In the genomic region with DNA sequence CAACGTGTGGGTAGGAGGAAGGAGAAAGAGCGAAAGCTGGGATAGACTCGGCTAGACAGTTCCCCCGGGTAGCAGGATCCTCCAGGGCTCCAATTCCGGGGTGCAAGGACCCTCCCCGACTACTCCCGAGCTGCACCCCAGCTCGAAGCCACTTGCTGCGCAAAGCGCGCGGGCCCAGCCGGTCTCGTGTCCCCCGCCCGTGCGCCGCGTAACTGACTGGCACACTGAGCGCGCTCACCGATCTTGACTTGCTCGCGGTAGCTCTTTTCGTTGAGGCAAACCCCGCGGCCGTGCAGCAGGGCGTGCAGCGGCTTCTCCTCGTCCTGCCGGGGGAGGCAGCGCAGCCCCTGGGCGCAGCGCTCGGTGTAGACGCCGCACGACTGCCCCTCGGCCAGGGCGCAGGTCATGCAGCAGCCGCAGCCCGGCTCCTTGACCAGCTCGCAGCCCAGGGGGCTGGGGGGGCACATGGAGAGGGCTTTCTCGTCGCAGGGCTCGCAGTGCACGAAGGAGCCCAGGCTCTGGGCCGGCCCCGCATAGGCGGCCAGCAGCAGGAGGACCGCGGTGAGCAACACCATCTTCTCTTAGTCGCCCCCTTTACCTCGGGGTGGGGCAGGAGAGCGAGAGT, we compare ENCODE assay signal across 8 cellular contexts. TPM values are rescaled to one million over a fixed set of nuclear protein-coding genes. Genes with fewer than 3 reads are reported as not detected.
A peak's percentile ranks its signal among the peaks of the same experiment; 100 is the strongest.
DNase-seq lines count a peak whose midpoint lies in the region; ATAC-seq and TF ChIP-seq lines count a peak whose summit lies in the region.

No MANE protein-coding gene starts in this region.

- peaks cover 36% of the 10 kb centered on the region for H3K27me3 ChIP-seq in CD4-positive, CD25-positive, alpha-beta regulatory T cell (ENCODE audit: control insufficient read depth, insufficient read depth, low read length)
- H3K27me3 ChIP-seq in MG63 (peaks cover 15% of the 10 kb centered on the region), muscle layer of colon (ENCODE audit: control insufficient read depth in 1 of 2, insufficient read depth in 2 of 2, low read length in 2 of 2) (peaks cover 0 to 10% of the 10 kb centered on the region in 2 donors), tibial artery (no peaks in the 10 kb centered on the region)

- DNase-seq in CD4-positive, CD25-positive, alpha-beta regulatory T cell: peak in 1 of 3 donors; percentile 37
- DNase-seq in MG63 (peak; percentile 68), erythroblast (lab: John Stamatoyannopoulos, UW) (peak; percentile 56 to 71), tibial artery (peak; percentile 67 to 83), RKO (ENCODE audit: low spot score) (no peak), SIG-M5 (lab: John Stamatoyannopoulos, UW) (no peak)
- DNase-seq in activated CD4-positive, alpha-beta memory T cell treated with anti-CD3 and anti-CD28 coated beads, Interleukin-2, amount 10 ng/mL, durations not matched to agents 7 days and 5 days: peak; percentile 31

- no peak for TF ChIP-seq POLR2A in erythroblast (IDR thresholded peaks at IDR 0.05; ENCODE audit: low read length)

- H3K4me1 Mint-ChIP-seq in CD4-positive, CD25-positive, alpha-beta regulatory T cell: peaks cover 4 to 28% (median 10%) of the 10 kb centered on the region in 4 donors
- H3K4me1 Mint-ChIP-seq in activated CD4-positive, alpha-beta memory T cell treated with anti-CD3 and anti-CD28 coated beads, Interleukin-2, amount 10 ng/mL, durations not matched to agents 7 days and 5 days: peaks cover 22% of the 10 kb centered on the region

- H3K4me3 Mint-ChIP-seq in CD4-positive, CD25-positive, alpha-beta regulatory T cell: peak overlapping the region in 2 of 4 donors; percentile 62 to 68
- peak overlapping the region; percentile 5 for H3K4me3 Mint-ChIP-seq in activated CD4-positive, alpha-beta memory T cell treated with anti-CD3 and anti-CD28 coated beads, Interleukin-2, amount 10 ng/mL, durations not matched to agents 7 days and 5 days

- no peak overlapping the region for H3K27ac Mint-ChIP-seq in CD4-positive, CD25-positive, alpha-beta regulatory T cell
- H3K27ac Mint-ChIP-seq in activated CD4-positive, alpha-beta memory T cell treated with anti-CD3 and anti-CD28 coated beads, Interleukin-2, amount 10 ng/mL, durations not matched to agents 7 days and 5 days: no peak overlapping the region

- H3K36me3 ChIP-seq in CD4-positive, CD25-positive, alpha-beta regulatory T cell (ENCODE audit: control insufficient read depth, insufficient read depth, low read length): no peaks in the 10 kb centered on the region
- H3K36me3 ChIP-seq in MG63 (no peaks in the 10 kb centered on the region), muscle layer of colon (ENCODE audit: insufficient read depth, low read length) (peaks cover 12% of the 10 kb centered on the region), tibial artery (peaks cover 0 to 4% (median 2%) of the 10 kb centered on the region in 3 donors)

- CTCF ChIA-PET in activated CD4-positive, alpha-beta memory T cell treated with anti-CD3 and anti-CD28 coated beads, Interleukin-2, amount 10 ng/mL, durations not matched to agents 7 days and 5 days (lab: Charles Lee): interaction anchor here (0.6 to 1.6 kb wide), 5 partner anchors 11 to 1019 kb away, joined by 3 to 5 read pairs (median 4); no protein-coding TSS in a partner anchor

- peak overlapping the region; percentile 79 for H3K9ac ChIP-seq in muscle layer of colon (ENCODE audit: low read length)

- H3K9me3 Mint-ChIP-seq in CD4-positive, CD25-positive, alpha-beta regulatory T cell: peaks cover 0 to 2% (median 0%) of the 10 kb centered on the region in 7 donors
- no peaks in the 10 kb centered on the region for H3K9me3 Mint-ChIP-seq in activated CD4-positive, alpha-beta memory T cell treated with anti-CD3 and anti-CD28 coated beads, Interleukin-2, amount 10 ng/mL, durations not matched to agents 7 days and 5 days

- intact Hi-C loops in tibial artery (cut with DNase I; ENCODE audit: low total_unique reads): loop anchor here (10.0 kb wide), 1 partner anchor 290 kb away; no protein-coding TSS in a partner anchor

- H3K36me3 Mint-ChIP-seq in CD4-positive, CD25-positive, alpha-beta regulatory T cell: no peaks in the 10 kb centered on the region
- no peaks in the 10 kb centered on the region for H3K36me3 Mint-ChIP-seq in activated CD4-positive, alpha-beta memory T cell treated with anti-CD3 and anti-CD28 coated beads, Interleukin-2, amount 10 ng/mL, durations not matched to agents 7 days and 5 days (ENCODE audit: low read depth)

- H3K4me3 ChIP-seq in CD4-positive, CD25-positive, alpha-beta regulatory T cell (ENCODE audit: low read depth, low read length): no peak overlapping the region
- peak overlapping the region; percentile 37 for H3K4me3 ChIP-seq in MG63
- peak overlapping the region; percentile 77 to 87 for H3K4me3 ChIP-seq in muscle layer of colon (ENCODE audit: low read depth in 1 of 2, low read length in 2 of 2)
- H3K4me3 ChIP-seq in tibial artery: peak overlapping the region; percentile 67 to 71

- peak; percentile 10 to 26 for ATAC-seq in CD4-positive, CD25-positive, alpha-beta regulatory T cell (ENCODE audit: low read depth in 2 of 2)

- peaks cover 86% of the 10 kb centered on the region for H3K27me3 Mint-ChIP-seq in CD4-positive, CD25-positive, alpha-beta regulatory T cell
- H3K27me3 Mint-ChIP-seq in activated CD4-positive, alpha-beta memory T cell treated with anti-CD3 and anti-CD28 coated beads, Interleukin-2, amount 10 ng/mL, durations not matched to agents 7 days and 5 days: peaks cover 68% of the 10 kb centered on the region

- POLR2A ChIA-PET in activated CD4-positive, alpha-beta memory T cell treated with anti-CD3 and anti-CD28 coated beads, Interleukin-2, amount 10 ng/mL, durations not matched to agents 7 days and 5 days (lab: Charles Lee): no interaction called here

- peaks cover 26% of the 10 kb centered on the region for H3K4me1 ChIP-seq in CD4-positive, CD25-positive, alpha-beta regulatory T cell (ENCODE audit: control insufficient read depth, insufficient read depth, low read length, poor library complexity, severe bottlenecking)
- H3K4me1 ChIP-seq in muscle layer of colon (ENCODE audit: insufficient read depth, low read length) (peaks cover 46% of the 10 kb centered on the region), tibial artery (peaks cover 0 to 53% (median 44%) of the 10 kb centered on the region in 4 donors)

- H3K9me3 ChIP-seq in CD4-positive, CD25-positive, alpha-beta regulatory T cell (ENCODE audit: control insufficient read depth in 2 of 2, low read length in 2 of 2): no peaks in the 10 kb centered on the region
- H3K9me3 ChIP-seq in MG63 (no peaks in the 10 kb centered on the region), muscle layer of colon (ENCODE audit: low read length) (no peaks in the 10 kb centered on the region), tibial artery (no peaks in the 10 kb centered on the region)

- TF ChIP-seq CTCF in tibial artery (IDR thresholded peaks at IDR 0.05): no peak

- H3K27ac ChIP-seq in CD4-positive, CD25-positive, alpha-beta regulatory T cell (ENCODE audit: insufficient read depth, low read length, poor library complexity, severe bottlenecking): no peak overlapping the region
- H3K27ac ChIP-seq in muscle layer of colon (ENCODE audit: low read depth, low read length) (peak overlapping the region; percentile 97), tibial artery (peak overlapping the region; percentile 86 to 88)

RNA-seq across cellular contexts. Expression of gene IGFBP5, which starts 1.0 kb away (rescaled TPM):
- total RNA-seq in CD4-positive, CD25-positive, alpha-beta regulatory T cell: 0.05 TPM
- not detected for polyA plus RNA-seq in CD4-positive, CD25-positive, alpha-beta regulatory T cell
- 1.8 and 3.8 TPM in 2 replicates for total RNA-seq in MG63 (2014; rRNA removed; shearing (Covaris generic); ENCODE audit: low replicate concordance)
- total RNA-seq in activated CD4-positive, alpha-beta memory T cell treated with anti-CD3 and anti-CD28 coated beads, Interleukin-2, amount 10 ng/mL, durations not matched to agents 7 days and 5 days: not detected

Comparison
In these comparisons a context has a peak if more than half of its experiments do, and no peak if none do; other contexts are left out.
1. DNase-seq: peak in MG63 (single experiment), activated CD4-positive, alpha-beta memory T cell treated with anti-CD3 and anti-CD28 coated beads, Interleukin-2, amount 10 ng/mL, durations not matched to agents 7 days and 5 days (single experiment), erythroblast (2 of 2) and tibial artery (2 of 2); none in RKO (single experiment) and SIG-M5 (single experiment).